In the genomic region with DNA sequence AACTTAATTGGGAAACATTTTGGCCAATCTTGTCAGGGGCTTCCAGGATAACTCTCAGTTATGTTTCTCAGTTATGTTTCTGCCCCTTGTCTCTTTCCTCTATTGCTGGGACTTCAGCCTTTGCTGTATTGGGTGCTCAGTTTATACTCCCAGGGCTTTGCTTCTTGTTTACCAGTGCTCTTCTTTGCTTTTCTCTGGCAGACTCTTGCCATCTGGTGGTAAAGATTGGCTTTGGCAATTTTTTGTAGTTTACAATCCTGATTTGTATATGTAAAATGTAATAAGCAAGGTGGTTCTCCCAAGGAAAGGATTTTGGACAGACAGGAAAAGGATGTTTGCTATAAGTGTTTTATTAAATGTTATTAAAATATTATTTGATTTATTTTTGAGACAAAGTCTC, we compare ENCODE assay signal across 8 cellular contexts. TPM values are rescaled to one million over a fixed set of nuclear protein-coding genes. Genes with fewer than 3 reads are reported as not detected.
DNase-seq lines count a peak whose midpoint lies in the region; ATAC-seq, FAIRE-seq and TF ChIP-seq lines count a peak whose summit lies in the region.

No MANE protein-coding gene starts in this region.

- DNase-seq in RWPE2 (ENCODE audit: low spot score) (no peak), fibroblast of pulmonary artery (ENCODE audit: low read depth) (peak; percentile 64), retinal pigment epithelial cell (ENCODE audit: low read depth) (peak; percentile 2), suprapubic skin (ENCODE audit: low spot score in 2 of 2) (no peak)
- DNase-seq in stimulated activated naive CD4-positive, alpha-beta T cell (lab: John Stamatoyannopoulos, UW): no peak

- H3K27me3 ChIP-seq in RWPE2 (ENCODE audit: insufficient read depth, poor library complexity, severe bottlenecking): no peaks in the 10 kb centered on the region
- no peaks in the 10 kb centered on the region for H3K27me3 ChIP-seq in suprapubic skin

- H3K4me1 ChIP-seq in RWPE2 (ENCODE audit: insufficient read depth, poor library complexity, severe bottlenecking) (no peaks in the 10 kb centered on the region), suprapubic skin (no peaks in the 10 kb centered on the region)

- H3K4me3 ChIP-seq in RWPE2 (ENCODE audit: severe bottlenecking): no peak overlapping the region
- no peak overlapping the region for H3K4me3 ChIP-seq in fibroblast of pulmonary artery (replicated peaks; ENCODE audit: low read depth, low read length)
- H3K4me3 ChIP-seq in retinal pigment epithelial cell (ENCODE audit: low read length): no peak overlapping the region
- H3K4me3 ChIP-seq in suprapubic skin: no peak overlapping the region

- peaks cover 28% of the 10 kb centered on the region for H3K36me3 ChIP-seq in RWPE2 (ENCODE audit: low read depth)
- H3K36me3 ChIP-seq in suprapubic skin: peaks cover 24% of the 10 kb centered on the region

- TF ChIP-seq CTCF in LNCAP (IDR thresholded peaks at IDR 0.05) (peak; percentile 69), RWPE2 (IDR thresholded peaks at IDR 0.05; ENCODE audit: poor library complexity, severe bottlenecking) (peak; percentile 78), fibroblast of pulmonary artery (IDR thresholded peaks at IDR 0.05; ENCODE audit: low read length, missing control alignments) (peak; percentile 69), retinal pigment epithelial cell (conservative IDR thresholded peaks at IDR 0.05; ENCODE audit: low read depth, low read length) (peak; percentile 62), suprapubic skin (IDR thresholded peaks at IDR 0.05) (peak in 1 of 2 donors; percentile 35)

- FAIRE-seq in G401.6 (lab: Jason Lieb, UNC): peak; percentile 95

- no peak for TF ChIP-seq EP300 in suprapubic skin (IDR thresholded peaks at IDR 0.05)

- no peaks in the 10 kb centered on the region for H3K9me3 ChIP-seq in RWPE2 (ENCODE audit: severe bottlenecking)
- H3K9me3 ChIP-seq in suprapubic skin: no peaks in the 10 kb centered on the region

- H3K27ac ChIP-seq in RWPE2 (ENCODE audit: poor library complexity, severe bottlenecking) (no peak overlapping the region), suprapubic skin (no peak overlapping the region)

- ATAC-seq in RWPE2 (ENCODE audit: low read depth) (peak; percentile 64; the same call in 2 of the 3 replicates), HG02798 (IDR thresholded peaks at IDR 0.05; ENCODE audit: poor library complexity, unreplicated experiment) (no peak)

- no peak for TF ChIP-seq POLR2A in suprapubic skin (IDR thresholded peaks at IDR 0.05)

RNA-seq across cellular contexts. Expression of a gene that starts 37.9 kb away (rescaled TPM):
- 1 to 10 TPM; 1.5 to 5.6 (median 3.3) TPM for total RNA-seq in suprapubic skin

RNA-seq across cellular contexts. Expression of a gene that starts 38.2 kb away (rescaled TPM):
- 10 to 100 TPM; 17.9 to 26.3 (median 23.1) TPM for total RNA-seq in suprapubic skin

RNA-seq across cellular contexts. Expression of a gene that starts 38.4 kb away (rescaled TPM):
- total RNA-seq in suprapubic skin: 10 to 100 TPM; 39.3 to 70.3 (median 56.0) TPM

Comparison
In these comparisons a context has a peak if more than half of its experiments do, and no peak if none do; other contexts are left out.
1. DNase-seq: peak in fibroblast of pulmonary artery (single experiment) and retinal pigment epithelial cell (single experiment); none in RWPE2 (single experiment), suprapubic skin (0 of 2) and stimulated activated naive CD4-positive, alpha-beta T cell (0 of 6).